Comparison of ENCODE assay signal across 14 cellular contexts in genomic region chr2:120783371-120783791, GRCh38. TPM values are rescaled to one million over a fixed set of nuclear protein-coding genes. Genes with fewer than 3 reads are reported as not detected.
DNase-seq lines count a peak whose midpoint lies in the region; ATAC-seq and TF ChIP-seq lines count a peak whose summit lies in the region.
"Had no signal": no experiment of that assay in that cellular context is flagged by ENCODE, and none has a peak within 500 bp of the region (broad histone marks: within the 10 kb centered on the region; RNA-seq: fewer than 3 reads in every experiment).

No MANE protein-coding gene starts in this region.

- no peak for TF ChIP-seq CTCF in right atrium auricular region (IDR thresholded peaks at IDR 0.05)

- H3K9me3 ChIP-seq in right atrium auricular region: no peaks in the 10 kb centered on the region

- H3K27ac ChIP-seq in right atrium auricular region: no peak overlapping the region
- H3K27ac ChIP-seq: coronary artery had no signal

- H3K4me1 ChIP-seq in right atrium auricular region: peaks cover 0 to 19% of the 10 kb centered on the region in 2 donors

- no peaks in the 10 kb centered on the region for H3K36me3 ChIP-seq in right atrium auricular region

- intact Hi-C loops in Right ventricle myocardium inferior (cut with DNase I): no loop called here

- no peak overlapping the region for H3K4me3 ChIP-seq in right atrium auricular region
- H3K4me3 ChIP-seq: coronary artery had no signal

- DNase-seq in Right ventricle myocardium inferior (ENCODE audit: missing footprints): no peak
- no peak for DNase-seq in right atrium auricular region (ENCODE audit: low spot score)
- DNase-seq in RPMI8226: peak; percentile 68
- DNase-seq in glomerular endothelial cell (ENCODE audit: extremely low read depth, low read depth, low spot score): peak; percentile 25
- DNase-seq in NCI-H128 (lab: John Stamatoyannopoulos, UW; ENCODE audit: unreplicated experiment): no peak
- DNase-seq in epidermal melanocyte (ENCODE audit: insufficient read length, low spot score): no peak
- DNase-seq in midbrain (lab: John Stamatoyannopoulos, UW): no peak
- DNase-seq: CD4-positive, alpha-beta memory T cell; NCI-H774; stimulated activated CD4-positive, alpha-beta T cell treated with anti-CD3 and anti-CD28 coated beads, Interleukin-4, amount 100 ng/mL, for 1 hour; T1000 had no signal

- peak; percentile 55 for ATAC-seq in Right ventricle myocardium inferior
- ATAC-seq in GM19395 (IDR thresholded peaks at IDR 0.05; ENCODE audit: unreplicated experiment): no peak
- ATAC-seq: HepG2 had no signal

- H3K27me3 ChIP-seq in right atrium auricular region: no peaks in the 10 kb centered on the region

RNA-seq across cellular contexts. Expression of gene GLI2, which starts 47.7 kb away (rescaled TPM):
- total RNA-seq in Right ventricle myocardium inferior: 2.2 TPM
- total RNA-seq in right atrium auricular region: 1 to 10 TPM; 1.5 to 3.5 TPM
- total RNA-seq in glomerular endothelial cell: 1.7 and 3.7 TPM in 2 replicates
- total RNA-seq: CD4-positive, alpha-beta memory T cell; HepG2 had no signal

Comparison
In these comparisons a context has a peak if more than half of its experiments do, and no peak if none do; other contexts are left out.
1. DNase-seq: peak in RPMI8226 (single experiment) and glomerular endothelial cell (single experiment); none in Right ventricle myocardium inferior (single experiment), right atrium auricular region (single experiment), NCI-H128 (single experiment), epidermal melanocyte (single experiment) and midbrain (single experiment).